8 cellular contexts compared by ENCODE assay signal in the genomic region with DNA sequence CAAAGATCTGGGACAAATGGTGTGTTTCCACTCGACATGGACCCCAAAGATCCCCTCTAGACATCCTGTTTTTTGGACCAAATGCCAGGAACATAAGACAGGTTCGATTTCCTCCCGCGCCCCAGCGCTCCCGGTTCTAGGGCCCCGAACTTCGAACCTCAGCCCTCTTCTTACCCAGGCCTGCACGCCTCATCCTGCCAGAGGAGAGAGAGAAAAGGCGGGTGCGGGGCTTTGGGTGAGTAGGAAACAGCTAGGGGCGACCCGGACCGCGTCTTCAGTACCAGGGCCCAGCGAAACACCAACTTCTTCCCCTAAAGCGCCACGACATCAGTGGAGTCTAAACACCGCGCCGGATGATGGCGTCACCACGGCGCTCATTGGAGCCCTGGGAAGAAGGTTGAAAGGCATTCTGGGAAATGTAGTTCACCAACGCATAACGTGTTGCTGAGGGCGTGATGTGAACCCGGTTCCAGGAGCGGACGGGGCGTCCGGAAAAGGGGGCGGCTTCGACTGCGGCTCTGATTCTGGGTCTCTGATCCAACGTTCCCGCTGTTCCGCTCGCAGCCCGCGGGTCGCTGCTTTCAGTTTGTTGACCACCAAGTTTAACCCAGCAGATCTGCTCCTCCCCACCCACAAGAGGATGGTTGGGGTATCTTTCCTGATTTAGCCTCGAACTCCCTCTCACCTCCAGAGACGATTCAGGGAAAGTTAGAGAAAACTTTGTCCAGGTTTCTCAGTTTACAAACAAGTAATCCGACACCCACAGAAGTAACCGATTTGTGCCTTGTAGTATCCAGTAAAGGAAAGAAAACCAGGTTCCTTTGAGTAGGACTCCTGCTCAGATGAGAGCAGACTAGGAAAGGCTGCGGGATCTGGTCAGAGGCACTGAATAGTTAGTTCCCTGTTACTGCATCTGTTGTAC. TPM values are rescaled to one million over a fixed set of nuclear protein-coding genes. Genes with fewer than 3 reads are reported as not detected.
DNase-seq lines count a peak whose midpoint lies in the region; ATAC-seq and TF ChIP-seq lines count a peak whose summit lies in the region.

Gene BET1, minus strand, starts transcription at position 332 of the 922 bp plus-strand sequence. Its CDS starts 139 bp downstream, at position 193.

- peaks cover 43% of the 10 kb centered on the region for H3K79me2 ChIP-seq in ACC112 (ENCODE audit: control insufficient read depth, insufficient read depth, low read length, unreplicated experiment)

- TF ChIP-seq POLR2A in breast epithelium (IDR thresholded peaks at IDR 0.05) = peak; percentile 51

- H2AFZ ChIP-seq in ACC112 (ENCODE audit: low read length, unreplicated experiment) = peak within 1 kb of the TSS; percentile 96

- intact Hi-C loops in breast epithelium (cut with DNase I; ENCODE audit: low total_unique reads) = no loop called here

- H3K4me1 ChIP-seq in ACC112 (ENCODE audit: control insufficient read depth, insufficient read depth, low read length, unreplicated experiment) = peaks cover 8% of the 10 kb centered on the region
- peaks cover 0 to 7% of the 10 kb centered on the region in 2 donors for H3K4me1 ChIP-seq in breast epithelium
- H3K4me1 ChIP-seq in skeletal muscle tissue (ENCODE audit: control insufficient read depth in 3 of 3, insufficient read depth in 3 of 3, low read length in 3 of 3) = peaks cover 2 to 16% (median 10%) of the 10 kb centered on the region in 3 donors

- DNase-seq in NCI-H2196 treated with DMSO at 0.1 percent for 48 hours (lab: John Stamatoyannopoulos, UW; ENCODE audit: unreplicated experiment) (peak; percentile 73), breast epithelium (ENCODE audit: low spot score in 2 of 2) (peak; percentile 88 to 94)

- H3K27me3 ChIP-seq in ACC112 (ENCODE audit: insufficient read depth, low read length) (no peaks in the 10 kb centered on the region), breast epithelium (no peaks in the 10 kb centered on the region), skeletal muscle tissue (ENCODE audit: control insufficient read depth in 3 of 3, insufficient read depth in 3 of 3, low read length in 3 of 3) (peaks cover 0 to 2% (median 0%) of the 10 kb centered on the region in 3 donors)

- H3K36me3 ChIP-seq in ACC112 (ENCODE audit: insufficient read depth, low read length) = no peaks in the 10 kb centered on the region
- H3K36me3 ChIP-seq in breast epithelium = no peaks in the 10 kb centered on the region
- no peaks in the 10 kb centered on the region for H3K36me3 ChIP-seq in skeletal muscle tissue (ENCODE audit: control insufficient read depth in 3 of 3, insufficient read depth in 3 of 3, low read length in 3 of 3)

- H3K9me3 ChIP-seq in breast epithelium (no peaks in the 10 kb centered on the region), iPS-18c (ENCODE audit: control insufficient read depth, insufficient read depth, low read length) (no peaks in the 10 kb centered on the region), skeletal muscle tissue (ENCODE audit: control insufficient read depth in 3 of 3, low read length in 3 of 3) (no peaks in the 10 kb centered on the region)

- H3K9ac ChIP-seq in skeletal muscle tissue (ENCODE audit: low read depth in 1 of 3, low read length in 3 of 3) = peak within 1 kb of the TSS; percentile 85 to 97 (median 94)

- TF ChIP-seq CTCF in VCaP (conservative IDR thresholded peaks at IDR 0.05) (no peak), breast epithelium (IDR thresholded peaks at IDR 0.05) (no peak)

- H3K4me3 ChIP-seq in ACC112 (ENCODE audit: low read depth, low read length) (peak within 1 kb of the TSS; percentile 98), breast epithelium (peak within 1 kb of the TSS; percentile 74 to 86 (median 86)), iPS-18c (ENCODE audit: insufficient read depth, low read depth, low read length) (peak within 1 kb of the TSS; percentile 94), skeletal muscle tissue (ENCODE audit: low read length in 3 of 3) (peak within 1 kb of the TSS; percentile 88 to 94 (median 91))

- H3K27ac ChIP-seq in ACC112 (ENCODE audit: low read depth, low read length) = peak within 1 kb of the TSS; percentile 67
- peak within 1 kb of the TSS; percentile 71 for H3K27ac ChIP-seq in VCaP
- H3K27ac ChIP-seq in breast epithelium = peak within 1 kb of the TSS; percentile 89 to 95
- H3K27ac ChIP-seq in skeletal muscle tissue (ENCODE audit: low read depth, low read length) = peak within 1 kb of the TSS; percentile 85

- ATAC-seq in GM18870 (IDR thresholded peaks at IDR 0.05; ENCODE audit: unreplicated experiment) (peak; percentile 95), HG03135 (IDR thresholded peaks at IDR 0.05; ENCODE audit: unreplicated experiment) (peak; percentile 96)

RNA-seq across cellular contexts. Expression of gene BET1, which starts in this region (rescaled TPM):
- 10 to 100 TPM; 18.1 to 51.4 (median 31.8) TPM for total RNA-seq in breast epithelium
- 19.3 TPM for total RNA-seq in skeletal muscle tissue

Comparison
In these comparisons a context has a peak if more than half of its experiments do, and no peak if none do; other contexts are left out.
1. Peak in every context shown above with its lines: DNase-seq, ATAC-seq, H3K4me3 ChIP-seq and H3K27ac ChIP-seq.